19 cellular contexts compared by ENCODE assay signal in the genomic region with DNA sequence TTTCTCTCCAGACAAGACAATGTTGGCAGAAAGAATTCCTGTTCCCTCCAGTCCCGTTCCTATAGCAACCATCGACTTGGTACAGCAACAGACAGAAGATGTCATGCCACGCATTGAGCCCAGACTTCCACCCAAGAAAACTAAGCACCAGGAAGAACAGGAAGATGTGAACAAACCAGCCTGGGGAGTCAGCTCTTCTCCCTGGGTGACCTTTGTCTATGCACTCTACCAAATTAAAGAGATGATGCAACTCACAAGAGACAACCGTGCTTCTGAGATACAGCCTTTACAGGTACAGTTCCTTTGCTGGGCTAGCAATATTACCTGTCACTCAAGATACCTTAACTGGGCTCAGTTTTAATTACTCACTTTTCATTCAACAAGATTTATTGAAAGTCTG. TPM values are rescaled to one million over a fixed set of nuclear protein-coding genes. Genes with fewer than 3 reads are reported as not detected.
A peak's percentile ranks its signal among the peaks of the same experiment; 100 is the strongest.
DNase-seq lines count a peak whose midpoint lies in the region; ATAC-seq, FAIRE-seq and TF ChIP-seq lines count a peak whose summit lies in the region.
"Had no signal": no experiment of that assay in that cellular context is flagged by ENCODE, and none has a peak within 500 bp of the region (broad histone marks: within the 10 kb centered on the region; RNA-seq: fewer than 3 reads in every experiment).

No MANE protein-coding gene starts in this region.

- H3K27ac ChIP-seq in HepG2 (ENCODE audit: extremely low read length, insufficient read depth, low read length), result no peak overlapping the region
- no peak overlapping the region for H3K27ac ChIP-seq in uterus
- no peak overlapping the region for H3K27ac ChIP-seq in small intestine (ENCODE audit: low read depth in 1 of 2, low read length in 1 of 2)
- H3K27ac ChIP-seq: KMS-11, PC-9, upper lobe of left lung, VCaP had no signal

- peaks cover 5% of the 10 kb centered on the region for H3K9me3 Mint-ChIP-seq in activated naive CD8-positive, alpha-beta T cell treated with anti-CD3 and anti-CD28 coated beads, Interleukin-2, amount 50 U/mL, for 24 hours

- H3K27me3 Mint-ChIP-seq in activated naive CD8-positive, alpha-beta T cell treated with anti-CD3 and anti-CD28 coated beads, Interleukin-2, amount 50 U/mL, for 24 hours, result no peaks in the 10 kb centered on the region
- H3K27me3 Mint-ChIP-seq: activated naive CD8-positive, alpha-beta T cell treated with anti-CD3 and anti-CD28 coated beads, Interleukin-2, amount 10 ng/mL, durations not matched to agents 7 days and 5 days had no signal

- H3K4me3 ChIP-seq in HepG2 (replicated peaks in 1 of 3; ENCODE audit: insufficient read depth in 1 of 3, low read depth in 2 of 3, low read length in 3 of 3), result no peak overlapping the region
- no peak overlapping the region for H3K4me3 ChIP-seq in uterus
- no peak overlapping the region for H3K4me3 ChIP-seq in small intestine (ENCODE audit: low read depth in 1 of 2, low read length in 2 of 2)
- H3K4me3 ChIP-seq: PC-9, upper lobe of left lung had no signal

- no peak for FAIRE-seq in HepG2 (lab: Jason Lieb, UNC)
- FAIRE-seq in small intestine (lab: Jason Lieb, UNC), result no peak

- no peak overlapping the region for H3K9ac ChIP-seq in HepG2 (ENCODE audit: insufficient read depth, low read depth, low read length)
- H3K9ac ChIP-seq: KMS-11 had no signal

- no peak for ATAC-seq in activated naive CD8-positive, alpha-beta T cell treated with anti-CD3 and anti-CD28 coated beads, Interleukin-2, amount 50 U/mL, for 24 hours
- peak; percentile 45; the same call in 2 of the 3 replicates for ATAC-seq in HepG2

- POLR2A ChIA-PET in HepG2 (lab: Yijun Ruan, JAX), result no interaction called here

- no peak for TF ChIP-seq CTCF in HepG2 (CRISPR knock-in tag; IDR thresholded peaks at IDR 0.05)
- no peak for TF ChIP-seq CTCF in uterus (IDR thresholded peaks at IDR 0.05)

- H4K20me1 ChIP-seq in HepG2 (ENCODE audit: insufficient read depth, low read length), result no peaks in the 10 kb centered on the region

- TF ChIP-seq RAD21 in HepG2 (CRISPR knock-in tag; IDR thresholded peaks at IDR 0.05), result no peak

- H3K36me3 ChIP-seq in HepG2 (replicated peaks in 1 of 2; ENCODE audit: control insufficient read depth in 1 of 2, insufficient read depth in 2 of 2, low read length in 2 of 2) (no peaks in the 10 kb centered on the region), uterus (no peaks in the 10 kb centered on the region), small intestine (ENCODE audit: control insufficient read depth in 2 of 2, insufficient read depth in 2 of 2, low read length in 2 of 2) (peaks cover 2 to 12% of the 10 kb centered on the region in 2 donors)
- H3K36me3 ChIP-seq: BE2C had no signal

- H3K79me2 ChIP-seq in HepG2 (ENCODE audit: insufficient read depth, low read length), result no peaks in the 10 kb centered on the region

- no peaks in the 10 kb centered on the region for H3K27me3 ChIP-seq in HepG2 (ENCODE audit: control insufficient read depth in 1 of 2, insufficient read depth in 2 of 2, low read length in 2 of 2)
- H3K27me3 ChIP-seq in uterus, result no peaks in the 10 kb centered on the region
- H3K27me3 ChIP-seq in small intestine (ENCODE audit: control insufficient read depth in 2 of 2, insufficient read depth in 2 of 2, low read length in 2 of 2), result no peaks in the 10 kb centered on the region
- H3K27me3 ChIP-seq: BE2C, upper lobe of left lung had no signal

- no peak overlapping the region for H3K4me2 ChIP-seq in HepG2 (ENCODE audit: low read depth, low read length)
- H3K4me2 ChIP-seq: KMS-11, PC-9 had no signal

- H3K9me3 ChIP-seq in HepG2 (ENCODE audit: low read length), result peaks cover 6% of the 10 kb centered on the region; the same call in 1 of the 2 replicates
- no peaks in the 10 kb centered on the region for H3K9me3 ChIP-seq in uterus
- no peaks in the 10 kb centered on the region for H3K9me3 ChIP-seq in small intestine (ENCODE audit: control insufficient read depth, low read depth)
- H3K9me3 ChIP-seq: BE2C, upper lobe of left lung had no signal

- CTCF ChIA-PET in HepG2 (lab: Yijun Ruan, JAX; ENCODE audit: low intra/inter-chr PET ratio, low total read pairs), result no interaction called here

- H2AFZ ChIP-seq in HepG2 (ENCODE audit: low read length), result no peak overlapping the region
- H2AFZ ChIP-seq: PC-9 had no signal

- WGBS in HepG2 (ENCODE audit: low lambda C conversion rate), result 62% methylated on average over 4 of the region's 4 CpGs
- WGBS in small intestine, 3 donors, result 80 to 84% (median 83%) methylated on average over 4 of the region's 4 CpGs

- TF ChIP-seq EP300 in HepG2 (IDR thresholded peaks at IDR 0.05; ENCODE audit: low read depth in 2 of 2, low read length in 2 of 2), result no peak
- TF ChIP-seq EP300 in HepG2 (CRISPR knock-in tag; IDR thresholded peaks at IDR 0.05; ENCODE audit: borderline replicate concordance), result no peak

- intact Hi-C loops in HepG2 (cut with micrococcal nuclease; ENCODE audit: unreplicated experiment) (no loop called here), uterus (cut with DNase I; ENCODE audit: low total_unique reads) (no loop called here)

- BruUV-seq in HepG2 (replicated peaks; lab: Mats Ljungman, UMichigan), result no TSS peak

- H3K4me1 Mint-ChIP-seq in activated naive CD8-positive, alpha-beta T cell treated with anti-CD3 and anti-CD28 coated beads, Interleukin-2, amount 50 U/mL, for 24 hours, result peaks cover 28% of the 10 kb centered on the region

- peak overlapping the region; percentile 17 for H3K27ac Mint-ChIP-seq in activated naive CD8-positive, alpha-beta T cell treated with anti-CD3 and anti-CD28 coated beads, Interleukin-2, amount 50 U/mL, for 24 hours
- H3K27ac Mint-ChIP-seq: activated naive CD8-positive, alpha-beta T cell treated with anti-CD3 and anti-CD28 coated beads, Interleukin-2, amount 10 ng/mL, durations not matched to agents 7 days and 5 days had no signal

- DNase-seq in Ammon's horn (ENCODE audit: low spot score), result peak; percentile 60
- DNase-seq in Caki2 (ENCODE audit: low read depth), result peak; percentile 18
- no peak for DNase-seq in activated naive CD8-positive, alpha-beta T cell treated with anti-CD3 and anti-CD28 coated beads, Interleukin-2, amount 50 U/mL, for 24 hours
- peak; percentile 29 for DNase-seq in HepG2 (ENCODE audit: low spot score)
- no peak for DNase-seq in G401 (ENCODE audit: low spot score)
- no peak for DNase-seq in uterus
- no peak for DNase-seq in small intestine
- DNase-seq: activated naive CD8-positive, alpha-beta T cell treated with anti-CD3 and anti-CD28 coated beads, Interleukin-2, amount 10 ng/mL, durations not matched to agents 7 days and 5 days; BE2C; DND-41; immature natural killer cell; midbrain; NCI-H1694; NCI-H526; stimulated activated CD4-positive, alpha-beta T cell treated with anti-CD3 and anti-CD28 coated beads, Interleukin-4, amount 100 ng/mL, for 4 hours; upper lobe of left lung had no signal

- H3K36me3 Mint-ChIP-seq in activated naive CD8-positive, alpha-beta T cell treated with anti-CD3 and anti-CD28 coated beads, Interleukin-2, amount 50 U/mL, for 24 hours (ENCODE audit: low read depth), result peaks cover 41% of the 10 kb centered on the region

- in situ Hi-C loops in Caki2 (cut with HindIII; ENCODE audit: low pct_unique_long_range_greater_than_20kb, low sequenced_read_pairs) (no loop called here), HepG2 (cut with HindIII; ENCODE audit: extremely low pct_ligation_motif_present, low pct_unique_long_range_greater_than_20kb) (no loop called here), G401 (cut with HindIII; ENCODE audit: low sequenced_read_pairs) (no loop called here)

- no peak overlapping the region for H3K4me3 Mint-ChIP-seq in activated naive CD8-positive, alpha-beta T cell treated with anti-CD3 and anti-CD28 coated beads, Interleukin-2, amount 50 U/mL, for 24 hours
- H3K4me3 Mint-ChIP-seq: activated naive CD8-positive, alpha-beta T cell treated with anti-CD3 and anti-CD28 coated beads, Interleukin-2, amount 10 ng/mL, durations not matched to agents 7 days and 5 days; immature natural killer cell had no signal

- H3K4me1 ChIP-seq in HepG2 (ENCODE audit: insufficient read depth, low read length), result peaks cover 21% of the 10 kb centered on the region
- H3K4me1 ChIP-seq in uterus, result no peaks in the 10 kb centered on the region
- H3K4me1 ChIP-seq in small intestine (ENCODE audit: control insufficient read depth in 2 of 2, insufficient read depth in 1 of 2, low read depth in 1 of 2, low read length in 1 of 2), result no peaks in the 10 kb centered on the region
- H3K4me1 ChIP-seq: BE2C had no signal

- TF ChIP-seq POLR2A in HepG2 (IDR thresholded peaks at IDR 0.05; ENCODE audit: insufficient read depth in 1 of 2, low read depth in 2 of 2, low read length in 2 of 2) (no peak), uterus (IDR thresholded peaks at IDR 0.05) (no peak)

TF ChIP-seq in HepG2, 621 proteins besides CTCF, POLR2A, EP300 and RAD21 (continues in another document):
- TF ChIP-seq ZSCAN9 (CRISPR knock-in tag; IDR thresholded peaks at IDR 0.05; ENCODE audit: borderline replicate concordance), result no peak

RNA-seq across cellular contexts. Expression of a gene that starts 37.1 kb away (rescaled TPM):
- total RNA-seq in Caki2 (2014; rRNA removed; shearing (Covaris generic); ENCODE audit: low replicate concordance), result 10.5 and 15.1 TPM in 2 replicates
- total RNA-seq in HepG2 (2016; rRNA removed; fragmentation: Illumina TruSeq; extraction: Trizol) (7.8 and 9.8 TPM in 2 replicates), uterus (10 to 100 TPM in 1 of 4 donors, 1 to 10 TPM in 3; 2.0 to 16.5 (median 5.7) TPM)
- total RNA-seq in HepG2 (2016; cell fraction: cytosol; rRNA removed; fragmentation: Illumina TruSeq; extraction: Trizol; ENCODE audit: low read depth), result 3.3 and 4.6 TPM in 2 replicates
- 8.3 and 9.0 TPM in 2 replicates for total RNA-seq in HepG2 (2016; cell fraction: insoluble cytoplasmic fraction; rRNA removed; fragmentation: Illumina TruSeq; extraction: Trizol)
- total RNA-seq in HepG2 (2016; cell fraction: membrane; rRNA removed; fragmentation: Illumina TruSeq; extraction: Trizol), result 6.5 and 7.6 TPM in 2 replicates
- 9.1 and 11.4 TPM in 2 replicates for total RNA-seq in HepG2 (2016; cell fraction: nucleus; rRNA removed; fragmentation: Illumina TruSeq; extraction: Trizol)
- polyA plus RNA-seq in HepG2 (2011; rRNA removed) (2.4 and 3.3 TPM in 2 replicates), small intestine (1 to 10 TPM in 1 of 3 donors, under 1 TPM in 2; 0.45 to 1.4 (median 0.54) TPM)
- 1.9 and 4.3 TPM in 2 replicates for polyA plus RNA-seq in HepG2 (2011; cell fraction: cytosol; rRNA removed)
- 1.3 and 2.1 TPM in 2 replicates for polyA plus RNA-seq in HepG2 (2011; cell fraction: nucleus; rRNA removed)
- 4.0 and 10.3 TPM in 2 replicates for polyA plus RNA-seq in HepG2 (2012)
- 1.8 and 2.3 TPM in 2 replicates for polyA plus RNA-seq in HepG2 (2016; cell fraction: cytosol; fragmentation: Illumina TruSeq; extraction: Trizol; ENCODE audit: low read depth)
- polyA plus RNA-seq in HepG2 (2016; cell fraction: insoluble cytoplasmic fraction; fragmentation: Illumina TruSeq; extraction: Trizol; ENCODE audit: low read depth), result 5.0 and 6.7 TPM in 2 replicates
- polyA plus RNA-seq in HepG2 (2016; cell fraction: membrane; fragmentation: Illumina TruSeq; extraction: Trizol; ENCODE audit: low read depth), result 3.9 and 4.2 TPM in 2 replicates
- polyA plus RNA-seq in HepG2 (2016; cell fraction: nucleus; fragmentation: Illumina TruSeq; extraction: Trizol; ENCODE audit: insufficient read depth, low read depth), result 5.9 and 7.7 TPM in 2 replicates
- polyA minus RNA-seq in HepG2 (2011; rRNA and poly(A)+ RNA removed; ENCODE audit: low replicate concordance), result 11.9 and 13.0 TPM in 2 replicates
- polyA minus RNA-seq in HepG2 (2011; cell fraction: cytosol; rRNA and poly(A)+ RNA removed), result 4.2 and 8.0 TPM in 2 replicates
- polyA minus RNA-seq in HepG2 (2011; cell fraction: nucleus; rRNA and poly(A)+ RNA removed), result 16.9 and 24.9 TPM in 2 replicates
- 4.9 and 5.1 TPM in 2 replicates for total RNA-seq in G401 (2014; rRNA removed; shearing (Covaris generic))

Comparison
In these comparisons a context has a peak if more than half of its experiments do, and no peak if none do; other contexts are left out.
1. DNase-seq: peak in Ammon's horn (single experiment), Caki2 (single experiment) and HepG2 (single experiment); none in activated naive CD8-positive, alpha-beta T cell treated with anti-CD3 and anti-CD28 coated beads, Interleukin-2, amount 50 U/mL, for 24 hours (single experiment), G401 (single experiment), uterus (0 of 2) and small intestine (single experiment).